ENCODE assay signal across 28 cellular contexts in the genomic region with DNA sequence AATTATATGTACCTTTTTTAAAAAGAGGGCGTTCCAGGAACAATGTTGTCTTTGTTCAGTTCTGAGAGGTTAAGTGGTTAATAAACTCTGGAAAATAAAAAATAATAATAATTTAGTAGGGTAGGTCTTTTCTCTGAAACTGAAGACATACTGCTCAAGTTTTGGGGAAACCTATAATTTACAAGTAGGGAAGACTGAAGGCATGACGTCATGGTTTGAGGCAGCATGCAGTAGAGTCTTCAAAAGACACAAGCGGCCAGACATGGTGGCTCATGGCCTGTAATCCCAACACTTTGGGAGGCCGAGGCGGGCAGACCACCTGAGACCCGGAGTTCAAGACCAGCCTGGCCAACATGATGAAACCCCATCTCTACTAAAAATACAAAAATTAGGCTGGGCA.
"Had no signal": no experiment of that assay in that cellular context is flagged by ENCODE, and none has a peak within 500 bp of the region (broad histone marks: within the 10 kb centered on the region; RNA-seq: fewer than 3 reads in every experiment).

No MANE protein-coding gene starts in this region.

- H3K9me3 ChIP-seq: colonic mucosa, esophagus muscularis mucosa, esophagus squamous epithelium, gastrocnemius medialis, gastroesophageal sphincter, heart left ventricle, heart right ventricle had no signal

- FAIRE-seq: colon, endometrium, endothelial cell of umbilical vein, frontal cortex had no signal

- H3K27me3 ChIP-seq: colonic mucosa, dorsolateral prefrontal cortex, esophagus muscularis mucosa, esophagus squamous epithelium, foreskin keratinocyte, gastrocnemius medialis, gastroesophageal sphincter, heart left ventricle, heart right ventricle had no signal

- DNase-seq: colonic mucosa; cortex of kidney; dermis blood vessel endothelial cell; dorsolateral prefrontal cortex; effector CD4-positive, alpha-beta T cell; effector CD8-positive, alpha-beta T cell; effector memory CD4-positive, alpha-beta T cell; effector memory CD8-positive, alpha-beta T cell; endodermal cell; erythroblast; esophagus squamous epithelium; foreskin fibroblast; foreskin keratinocyte; foreskin melanocyte; gastrocnemius medialis; glutamatergic neuron; head of caudate nucleus; heart left ventricle; heart right ventricle had no signal

- H3K27ac ChIP-seq: colonic mucosa, coronary artery, dorsolateral prefrontal cortex, epithelial cell of prostate, esophagus muscularis mucosa, esophagus squamous epithelium, foreskin keratinocyte, gastrocnemius medialis, gastroesophageal sphincter, heart left ventricle, heart right ventricle had no signal

- H3K36me3 ChIP-seq: colonic mucosa, gastrocnemius medialis had no signal

- H3K4me1 ChIP-seq: colonic mucosa, foreskin keratinocyte had no signal

- ATAC-seq: effector memory CD8-positive, alpha-beta T cell; esophagus mucosa; foreskin keratinocyte; gastrocnemius medialis; gastroesophageal sphincter; heart left ventricle; heart right ventricle had no signal

- H3K4me3 ChIP-seq: colonic mucosa, coronary artery, dorsolateral prefrontal cortex, esophagus muscularis mucosa, esophagus squamous epithelium, gastrocnemius medialis, gastroesophageal sphincter, heart left ventricle, heart right ventricle had no signal
